ENCODE assay signal across 16 cellular contexts in genomic region chr4:75668596-75668995, GRCh38. TPM values are rescaled to one million over a fixed set of nuclear protein-coding genes. Genes with fewer than 3 reads are reported as not detected.
A peak's percentile ranks its signal among the peaks of the same experiment; 100 is the strongest.
DNase-seq lines count a peak whose midpoint lies in the region; ATAC-seq and TF ChIP-seq lines count a peak whose summit lies in the region.
"Had no signal": no experiment of that assay in that cellular context is flagged by ENCODE, and none has a peak within 500 bp of the region (broad histone marks: within the 10 kb centered on the region; RNA-seq: fewer than 3 reads in every experiment).

No MANE protein-coding gene starts in this region.

- no peaks in the 10 kb centered on the region for H3K27me3 Mint-ChIP-seq in CD4-positive, CD25-positive, alpha-beta regulatory T cell
- no peaks in the 10 kb centered on the region for H3K27me3 Mint-ChIP-seq in activated CD8-positive, alpha-beta T cell treated with anti-CD3 and anti-CD28 coated beads for 36 hours
- H3K27me3 Mint-ChIP-seq in mesothelial cell of epicardium (ENCODE audit: low read depth): no peaks in the 10 kb centered on the region

- peaks cover 85% of the 10 kb centered on the region for H4K20me1 ChIP-seq in DND-41 (ENCODE audit: insufficient read depth, low read length)

- TF ChIP-seq POLR2A in body of pancreas (IDR thresholded peaks at IDR 0.05): no peak

- intact Hi-C loops in activated CD8-positive, alpha-beta T cell treated with anti-CD3 and anti-CD28 coated beads for 36 hours (cut with micrococcal nuclease): no loop called here
- intact Hi-C loops in body of pancreas (cut with DNase I): no loop called here

- CTCF ChIA-PET in activated CD8-positive, alpha-beta T cell treated with anti-CD3 and anti-CD28 coated beads for 36 hours (lab: Charles Lee): interaction anchor here (1.4 to 4.7 kb wide), 3 partner anchors 14 to 55 kb away, joined by 3 to 36 read pairs (median 10); partner anchors contain the start of gene USO1

- no peak overlapping the region for H2AFZ ChIP-seq in DND-41 (ENCODE audit: low read depth, low read length)

- DNase-seq in CD4-positive, CD25-positive, alpha-beta regulatory T cell: no peak
- DNase-seq in DND-41: no peak
- no peak for DNase-seq in activated CD8-positive, alpha-beta T cell treated with anti-CD3 and anti-CD28 coated beads for 36 hours
- DNase-seq in mesothelial cell of epicardium (ENCODE audit: low spot score in 2 of 2, unreplicated experiment in 2 of 2): no peak
- no peak for DNase-seq in activated gamma-delta T cell treated with Interleukin-2 at 50 U/mL for 16 hours
- DNase-seq in body of pancreas: no peak
- no peak for DNase-seq in DMS 273 (lab: John Stamatoyannopoulos, UW; ENCODE audit: unreplicated experiment)
- DNase-seq: dorsolateral prefrontal cortex; NCI-H1048; NCI-H2171; NK-92 treated with Interleukin-12 subunit alpha and Interleukin-12 subunit beta, amount 100 ng/mL, for 24 hours; thyroid gland had no signal

- H3K9me3 ChIP-seq in CD4-positive, CD25-positive, alpha-beta regulatory T cell (ENCODE audit: control insufficient read depth in 2 of 2, low read length in 2 of 2): no peaks in the 10 kb centered on the region
- H3K9me3 ChIP-seq in DND-41 (ENCODE audit: insufficient read depth, low read length, severe bottlenecking) (no peaks in the 10 kb centered on the region), body of pancreas (no peaks in the 10 kb centered on the region)
- H3K9me3 ChIP-seq: ascending aorta, thyroid gland had no signal

- no peak for TF ChIP-seq CTCF in DND-41 (IDR thresholded peaks at IDR 0.05; ENCODE audit: borderline replicate concordance, extremely low read depth, low read length, poor library complexity, severe bottlenecking)
- TF ChIP-seq CTCF in activated CD8-positive, alpha-beta T cell treated with anti-CD3 and anti-CD28 coated beads for 36 hours (IDR thresholded peaks at IDR 0.05): no peak
- TF ChIP-seq CTCF in mesothelial cell of epicardium (IDR thresholded peaks at IDR 0.05; ENCODE audit: unreplicated experiment): no peak
- TF ChIP-seq CTCF in body of pancreas (IDR thresholded peaks at IDR 0.05): no peak

- H3K9me3 Mint-ChIP-seq in CD4-positive, CD25-positive, alpha-beta regulatory T cell: peaks cover 0 to 2% (median 0%) of the 10 kb centered on the region in 7 donors
- no peaks in the 10 kb centered on the region for H3K9me3 Mint-ChIP-seq in activated CD8-positive, alpha-beta T cell treated with anti-CD3 and anti-CD28 coated beads for 36 hours
- H3K9me3 Mint-ChIP-seq in mesothelial cell of epicardium: no peaks in the 10 kb centered on the region

- H3K27me3 ChIP-seq in CD4-positive, CD25-positive, alpha-beta regulatory T cell (ENCODE audit: control insufficient read depth, insufficient read depth, low read length): no peaks in the 10 kb centered on the region
- H3K27me3 ChIP-seq in DND-41 (ENCODE audit: insufficient read depth, low read length, poor library complexity) (no peaks in the 10 kb centered on the region), body of pancreas (no peaks in the 10 kb centered on the region)
- H3K27me3 ChIP-seq: ascending aorta, dorsolateral prefrontal cortex, thyroid gland had no signal

- peak overlapping the region in 2 of 3 donors; percentile 6 to 18 for H3K27ac Mint-ChIP-seq in CD4-positive, CD25-positive, alpha-beta regulatory T cell
- peak overlapping the region; percentile 70 for H3K27ac Mint-ChIP-seq in activated CD8-positive, alpha-beta T cell treated with anti-CD3 and anti-CD28 coated beads for 36 hours
- peak overlapping the region; percentile 33 for H3K27ac Mint-ChIP-seq in mesothelial cell of epicardium

- ATAC-seq in CD4-positive, CD25-positive, alpha-beta regulatory T cell (ENCODE audit: low read depth in 2 of 2): no peak
- ATAC-seq in DND-41 (ENCODE audit: insufficient read depth, low read depth) (no peak), body of pancreas (no peak)
- ATAC-seq in activated CD8-positive, alpha-beta T cell treated with anti-CD3 and anti-CD28 coated beads for 36 hours: no peak
- ATAC-seq: left lobe of liver, Right ventricle myocardium inferior had no signal

- peak overlapping the region; percentile 84; the same call in 1 of the 2 replicates for H3K4me2 ChIP-seq in DND-41 (ENCODE audit: insufficient read depth, low read length)

- POLR2A ChIA-PET in activated CD8-positive, alpha-beta T cell treated with anti-CD3 and anti-CD28 coated beads for 36 hours (lab: Charles Lee): interaction anchor here (1.4 to 7.6 kb wide), 6 partner anchors 10 to 154 kb away, joined by 3 to 50 read pairs (median 6); partner anchors contain the start of genes CDKL2, RCHY1, THAP6 and USO1

- peaks cover 51 to 89% (median 73%) of the 10 kb centered on the region in 4 donors for H3K4me1 Mint-ChIP-seq in CD4-positive, CD25-positive, alpha-beta regulatory T cell
- H3K4me1 Mint-ChIP-seq in activated CD8-positive, alpha-beta T cell treated with anti-CD3 and anti-CD28 coated beads for 36 hours (ENCODE audit: low read depth): peaks cover 67% of the 10 kb centered on the region
- H3K4me1 Mint-ChIP-seq in mesothelial cell of epicardium: peaks cover 57% of the 10 kb centered on the region

- peaks cover 98% of the 10 kb centered on the region for H3K79me2 ChIP-seq in DND-41 (ENCODE audit: insufficient read depth, low read length)

- H3K36me3 Mint-ChIP-seq in CD4-positive, CD25-positive, alpha-beta regulatory T cell: no peaks in the 10 kb centered on the region
- peaks cover 61% of the 10 kb centered on the region for H3K36me3 Mint-ChIP-seq in activated CD8-positive, alpha-beta T cell treated with anti-CD3 and anti-CD28 coated beads for 36 hours (ENCODE audit: low read depth)
- no peaks in the 10 kb centered on the region for H3K36me3 Mint-ChIP-seq in mesothelial cell of epicardium

- H3K4me3 Mint-ChIP-seq in CD4-positive, CD25-positive, alpha-beta regulatory T cell: peak overlapping the region; percentile 35 to 93 (median 69)
- H3K4me3 Mint-ChIP-seq in activated CD8-positive, alpha-beta T cell treated with anti-CD3 and anti-CD28 coated beads for 36 hours: peak overlapping the region; percentile 47
- no peak overlapping the region for H3K4me3 Mint-ChIP-seq in mesothelial cell of epicardium

- H3K27ac ChIP-seq in CD4-positive, CD25-positive, alpha-beta regulatory T cell (ENCODE audit: insufficient read depth, low read length, poor library complexity, severe bottlenecking): no peak overlapping the region
- H3K27ac ChIP-seq in DND-41 (ENCODE audit: low read length): no peak overlapping the region
- H3K27ac ChIP-seq in body of pancreas: no peak overlapping the region
- H3K27ac ChIP-seq: ascending aorta, dorsolateral prefrontal cortex, thyroid gland had no signal

- no peaks in the 10 kb centered on the region for H3K36me3 ChIP-seq in CD4-positive, CD25-positive, alpha-beta regulatory T cell (ENCODE audit: control insufficient read depth, insufficient read depth, low read length)
- peaks cover 7% of the 10 kb centered on the region for H3K36me3 ChIP-seq in DND-41 (ENCODE audit: insufficient read depth, low read length)
- H3K36me3 ChIP-seq in body of pancreas (replicated peaks in 1 of 2; ENCODE audit: insufficient read depth in 1 of 2, low read depth in 2 of 2): no peaks in the 10 kb centered on the region
- H3K36me3 ChIP-seq: ascending aorta, thyroid gland had no signal

- H3K4me3 ChIP-seq in CD4-positive, CD25-positive, alpha-beta regulatory T cell (ENCODE audit: low read depth, low read length): peak overlapping the region; percentile 40
- H3K4me3 ChIP-seq in DND-41 (ENCODE audit: low read depth in 1 of 2, low read length in 2 of 2): peak overlapping the region in 1 of 2 experiments; percentile 11; a peak in 1 of 4 replicates
- no peak overlapping the region for H3K4me3 ChIP-seq in body of pancreas
- H3K4me3 ChIP-seq: ascending aorta, dorsolateral prefrontal cortex, thyroid gland had no signal

- peaks cover 81% of the 10 kb centered on the region for H3K4me1 ChIP-seq in CD4-positive, CD25-positive, alpha-beta regulatory T cell (ENCODE audit: control insufficient read depth, insufficient read depth, low read length, poor library complexity, severe bottlenecking)
- H3K4me1 ChIP-seq in DND-41 (ENCODE audit: insufficient read depth, low read length) (peaks cover 47% of the 10 kb centered on the region), body of pancreas (peaks cover 45% of the 10 kb centered on the region)

- no peak overlapping the region for H3K9ac ChIP-seq in DND-41 (ENCODE audit: low read depth, low read length)

RNA-seq across cellular contexts. Expression of gene G3BP2, which starts 4.6 kb away (rescaled TPM):
- total RNA-seq in CD4-positive, CD25-positive, alpha-beta regulatory T cell: 300 TPM
- polyA plus RNA-seq in CD4-positive, CD25-positive, alpha-beta regulatory T cell: 100 to 1,000 TPM; 101 to 126 (median 112) TPM
- 100 to 1,000 TPM; 185 to 197 TPM for total RNA-seq in activated CD8-positive, alpha-beta T cell treated with anti-CD3 and anti-CD28 coated beads for 36 hours
- 169 to 178 TPM (median 175 TPM) in 3 replicates for total RNA-seq in mesothelial cell of epicardium
- 10 to 100 TPM; 29.7 to 65.6 TPM for total RNA-seq in body of pancreas

RNA-seq across cellular contexts. Expression of gene CDKL2, which starts 38.3 kb away (rescaled TPM):
- total RNA-seq in CD4-positive, CD25-positive, alpha-beta regulatory T cell: 0.30 TPM
- 1 to 10 TPM in 1 of 4 donors, under 1 TPM in 3; 0.07 to 1.1 (median 0.44) TPM for polyA plus RNA-seq in CD4-positive, CD25-positive, alpha-beta regulatory T cell
- 1 to 10 TPM in 1 of 2 experiments, under 1 TPM in 1; 0.83 to 1.0 TPM for total RNA-seq in activated CD8-positive, alpha-beta T cell treated with anti-CD3 and anti-CD28 coated beads for 36 hours
- 2.1 to 3.0 TPM (median 3.0 TPM) in 3 replicates for total RNA-seq in mesothelial cell of epicardium
- total RNA-seq in body of pancreas: 1 to 10 TPM; 1.6 to 4.6 TPM
- total RNA-seq: ascending aorta, HT1080 had no signal

RNA-seq across cellular contexts. Expression of gene USO1, which starts 55.8 kb away (rescaled TPM):
- 23.8 TPM for total RNA-seq in CD4-positive, CD25-positive, alpha-beta regulatory T cell
- polyA plus RNA-seq in CD4-positive, CD25-positive, alpha-beta regulatory T cell: 10 to 100 TPM; 23.4 to 29.5 (median 26.2) TPM
- total RNA-seq in activated CD8-positive, alpha-beta T cell treated with anti-CD3 and anti-CD28 coated beads for 36 hours: 10 to 100 TPM; 50.5 to 52.0 TPM
- total RNA-seq in mesothelial cell of epicardium: 52.8 to 53.3 TPM (median 53.1 TPM) in 3 replicates
- total RNA-seq in body of pancreas: 10 to 100 TPM; 57.6 to 89.7 TPM

Comparison
In these comparisons a context has a peak if more than half of its experiments do, and no peak if none do; other contexts are left out.
1. H3K27ac Mint-ChIP-seq: peak in every context shown above with its lines; median percentile 70 in activated CD8-positive, alpha-beta T cell treated with anti-CD3 and anti-CD28 coated beads for 36 hours; 33 in mesothelial cell of epicardium; 12 in CD4-positive, CD25-positive, alpha-beta regulatory T cell.